Comparison of ENCODE assay signal across 2 cellular contexts in genomic region chr12:124412646-124413015, GRCh38.
TF ChIP-seq lines count a peak whose summit lies in the region.

No MANE protein-coding gene starts in this region.

TF ChIP-seq in SK-N-SH, 30 proteins besides CTCF, POLR2A, EP300 and RAD21 (continued from another document):
- TF ChIP-seq REST (IDR thresholded peaks at IDR 0.05; ENCODE audit: low read depth, low read length) (no peak), USF2 (IDR thresholded peaks at IDR 0.05; ENCODE audit: borderline replicate concordance, low read depth, low read length) (no peak), TAF1 (IDR thresholded peaks at IDR 0.05; ENCODE audit: borderline replicate concordance, low read depth, low read length) (no peak), SMC3 (IDR thresholded peaks at IDR 0.05; ENCODE audit: low read depth, low read length) (no peak), GATA2 (CRISPR knock-in tag; IDR thresholded peaks at IDR 0.05) (no peak)
TF ChIP-seq in SK-N-SH: peak in this region for 0.

TF ChIP-seq in SK-N-SH treated with all-trans-retinoic acid at 6 μM for 48 hours, 23 proteins besides CTCF, POLR2A, EP300 and RAD21 (continued from another document):
- TF ChIP-seq POU6F1 (CRISPR knock-in tag; IDR thresholded peaks at IDR 0.05; ENCODE audit: borderline replicate concordance, low read depth) = no peak
- TF ChIP-seq TSHZ2 (CRISPR knock-in tag; IDR thresholded peaks at IDR 0.05) = no peak
- TF ChIP-seq ZC3H10 (CRISPR knock-in tag; IDR thresholded peaks at IDR 0.05) = no peak
- no peak for TF ChIP-seq GLIS3 (CRISPR knock-in tag; IDR thresholded peaks at IDR 0.05)
- TF ChIP-seq CREB5 (CRISPR knock-in tag; IDR thresholded peaks at IDR 0.05; ENCODE audit: low read depth) = no peak
- no peak for TF ChIP-seq ZNF565 (CRISPR knock-in tag; conservative IDR thresholded peaks at IDR 0.05; ENCODE audit: low read depth)
- no peak for TF ChIP-seq ZFP3 (CRISPR knock-in tag; IDR thresholded peaks at IDR 0.05)
